ENCODE assay signal across 8 cellular contexts in genomic region chr2:63843093-63843492, GRCh38. TPM values are rescaled to one million over a fixed set of nuclear protein-coding genes. Genes with fewer than 3 reads are reported as not detected.
A peak's percentile ranks its signal among the peaks of the same experiment; 100 is the strongest.
DNase-seq lines count a peak whose midpoint lies in the region; ATAC-seq and TF ChIP-seq lines count a peak whose summit lies in the region.

No MANE protein-coding gene starts in this region.

- DNase-seq in Calu3 (no peak), Panc1 (ENCODE audit: low read depth, low spot score) (no peak), epithelial cell of prostate (ENCODE audit: low read depth, low spot score) (no peak), osteoblast (ENCODE audit: insufficient read length, low spot score, missing footprints) (no peak), GM13977 (ENCODE audit: low spot score) (no peak), DMS153 (lab: John Stamatoyannopoulos, UW) (no peak)
- no peak for DNase-seq in stimulated activated CD4-positive, alpha-beta T cell treated with anti-CD3 and anti-CD28 coated beads, Interleukin-2, amount 100 ng/mL, for 24 hours

- H4K20me1 ChIP-seq in osteoblast (ENCODE audit: insufficient read depth, low read length): peaks cover 27% of the 10 kb centered on the region

- peak overlapping the region; percentile 11 for H2AFZ ChIP-seq in osteoblast (ENCODE audit: low read length)

- H3K36me3 Mint-ChIP-seq in Calu3 (ENCODE audit: insufficient read depth, unreplicated experiment): peaks cover 50% of the 10 kb centered on the region

- in situ Hi-C loops in Panc1 (cut with HindIII; ENCODE audit: low pct_unique_long_range_greater_than_20kb, low sequenced_read_pairs): no loop called here
- in situ Hi-C loops in GM13977 (cut with MboI; ENCODE audit: low pct_unique_long_range_greater_than_20kb, low sequenced_read_pairs, unreplicated experiment): no loop called here

- H3K4me1 ChIP-seq in Panc1 (ENCODE audit: control insufficient read depth, insufficient read depth, low read length) (peaks cover 18% of the 10 kb centered on the region), osteoblast (ENCODE audit: insufficient read depth, low read length) (peaks cover 25% of the 10 kb centered on the region)

- no peaks in the 10 kb centered on the region for H3K27me3 ChIP-seq in Panc1 (ENCODE audit: control insufficient read depth, insufficient read depth, low read length)
- no peaks in the 10 kb centered on the region for H3K27me3 ChIP-seq in osteoblast (ENCODE audit: insufficient read depth, low read length)

- H3K9me3 Mint-ChIP-seq in Calu3 (ENCODE audit: low read depth, unreplicated experiment): no peaks in the 10 kb centered on the region

- BruUV-seq in Calu3 (replicated peaks; lab: Mats Ljungman, UMichigan): no TSS peak
- BruUV-seq in Panc1 (replicated peaks; lab: Mats Ljungman, UMichigan): no TSS peak

- peak overlapping the region; percentile 91 for H3K4me3 Mint-ChIP-seq in Calu3 (ENCODE audit: low read depth, unreplicated experiment)

- H3K4me3 ChIP-seq in Panc1 (ENCODE audit: low read depth in 2 of 2, low read length in 2 of 2) (peak overlapping the region; percentile 96 to 99), osteoblast (ENCODE audit: insufficient read depth, low read length) (peak overlapping the region; percentile 82)

- peak overlapping the region; percentile 91 for H3K27ac Mint-ChIP-seq in Calu3 (ENCODE audit: unreplicated experiment)

- ATAC-seq in Panc1 (no peak), HG02642 (IDR thresholded peaks at IDR 0.05; ENCODE audit: poor library complexity, unreplicated experiment) (no peak)

- no peak for TF ChIP-seq CTCF in Calu3 (IDR thresholded peaks at IDR 0.05; ENCODE audit: unreplicated experiment)
- no peak for TF ChIP-seq CTCF in Panc1 (IDR thresholded peaks at IDR 0.05)
- TF ChIP-seq CTCF in osteoblast (IDR thresholded peaks at IDR 0.05; ENCODE audit: extremely low read depth, low read depth, low read length): no peak
- no peak for TF ChIP-seq CTCF in GM13977 (IDR thresholded peaks at IDR 0.05; ENCODE audit: extremely low read depth, insufficient read depth, missing control alignments)

- H3K4me2 ChIP-seq in osteoblast (ENCODE audit: insufficient read depth, low read length): peak overlapping the region; percentile 93

- H3K4me1 Mint-ChIP-seq in Calu3 (ENCODE audit: low read depth, unreplicated experiment): peaks cover 16% of the 10 kb centered on the region

- H3K36me3 ChIP-seq in Panc1 (ENCODE audit: control insufficient read depth, insufficient read depth, low read length): peaks cover 3% of the 10 kb centered on the region; the same call in 1 of the 2 replicates
- no peaks in the 10 kb centered on the region for H3K36me3 ChIP-seq in osteoblast (ENCODE audit: insufficient read depth, low read length)

- peaks cover 64% of the 10 kb centered on the region for H3K79me2 ChIP-seq in osteoblast (ENCODE audit: insufficient read depth, low read length)

- H3K27me3 Mint-ChIP-seq in Calu3 (ENCODE audit: unreplicated experiment): no peaks in the 10 kb centered on the region

- H3K9me3 ChIP-seq in Panc1 (ENCODE audit: control insufficient read depth, insufficient read depth, low read depth, low read length): peaks cover 3% of the 10 kb centered on the region; the same call in 1 of the 2 replicates
- H3K9me3 ChIP-seq in osteoblast (ENCODE audit: low read depth, low read length): no peaks in the 10 kb centered on the region

- POLR2A ChIA-PET in Panc1 (lab: Charles Lee): no interaction called here

- H3K27ac ChIP-seq in Panc1 (ENCODE audit: low read length) (peak overlapping the region; percentile 95; the same call in 1 of the 2 replicates), epithelial cell of prostate (peak overlapping the region; percentile 96), osteoblast (ENCODE audit: low read depth, low read length) (peak overlapping the region; percentile 89)

- CTCF ChIA-PET in Calu3 (lab: Charles Lee): interaction anchor here (0.7 to 2.1 kb wide), 4 partner anchors 18 to 258 kb away, joined by 4 to 9 read pairs (median 6); no protein-coding TSS in a partner anchor
- CTCF ChIA-PET in Panc1 (lab: Charles Lee): no interaction called here

- intact Hi-C loops in Calu3 (cut with micrococcal nuclease; ENCODE audit: unreplicated experiment): loop anchor here (2.0 to 5.0 kb wide), 2 partner anchors 101 to 144 kb away; no protein-coding TSS in a partner anchor
- intact Hi-C loops in Panc1 (cut with micrococcal nuclease; ENCODE audit: unreplicated experiment): no loop called here

RNA-seq across cellular contexts. Expression of gene UGP2, which starts 1.4 kb away (rescaled TPM):
- total RNA-seq in Calu3 (2022) (120 and 134 TPM in 2 replicates), Panc1 (2021; ENCODE audit: unreplicated experiment) (76.1 TPM), osteoblast (123 and 133 TPM in 2 replicates)
- 37.2 TPM for polyA plus RNA-seq in Panc1 (2012; ENCODE audit: insufficient read length)
